Comparison of ENCODE assay signal across 8 cellular contexts in the genomic region with DNA sequence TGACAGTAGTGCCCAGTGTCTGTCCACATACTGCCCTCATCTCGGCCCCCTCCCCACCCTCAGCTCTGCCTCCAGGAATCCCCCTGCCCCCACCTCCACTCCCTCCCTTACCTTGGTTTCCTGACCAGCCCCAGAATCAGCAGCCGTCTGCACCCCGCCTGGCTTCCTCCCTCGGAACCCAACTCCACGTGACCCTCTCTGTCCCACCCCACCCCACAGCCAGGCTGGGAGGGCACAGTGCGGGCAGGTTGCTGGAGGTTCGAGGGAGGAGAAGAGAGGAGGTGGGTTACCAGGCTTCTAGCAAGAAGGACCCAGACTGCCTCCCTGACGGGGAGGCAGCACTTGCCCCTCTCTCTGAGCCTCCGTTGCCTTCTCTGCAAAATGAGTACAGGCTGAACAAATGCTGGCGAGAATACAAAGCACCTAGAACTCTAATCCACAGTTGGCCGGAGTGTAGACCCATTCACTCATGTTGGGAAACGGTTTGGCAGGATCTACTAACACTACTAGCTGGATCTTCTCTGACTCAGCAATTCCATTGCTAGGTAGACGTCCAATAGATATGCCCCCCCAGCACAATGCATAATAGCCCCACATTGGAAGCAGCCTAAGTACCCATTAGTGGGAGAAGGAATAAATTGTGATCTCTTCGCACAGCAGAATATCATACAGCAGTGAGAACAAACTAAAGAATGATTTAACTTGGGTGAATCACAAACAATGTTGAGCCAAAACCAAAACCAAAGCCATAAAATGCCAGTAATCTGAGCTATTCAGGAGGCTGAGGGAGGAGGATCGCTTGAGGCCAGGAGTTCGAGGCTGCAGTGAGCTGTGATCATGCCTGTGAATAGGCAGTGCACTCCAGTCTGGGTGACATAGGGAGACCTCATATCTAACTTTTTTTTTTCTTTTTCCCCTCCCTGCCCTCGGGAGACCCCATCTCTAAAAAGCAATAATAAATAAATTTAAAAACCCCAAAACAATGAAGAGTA. TPM values are rescaled to one million over a fixed set of nuclear protein-coding genes. Genes with fewer than 3 reads are reported as not detected.
DNase-seq lines count a peak whose midpoint lies in the region; ATAC-seq, FAIRE-seq and TF ChIP-seq lines count a peak whose summit lies in the region.

A gene (minus strand): TSS at position 151 of the 992 bp plus-strand sequence. CDS start 186 bp downstream, outside the sequence.

- no peak for ATAC-seq in HG03469 (IDR thresholded peaks at IDR 0.05; ENCODE audit: unreplicated experiment)

- H3K9ac ChIP-seq in Karpas-422 (ENCODE audit: low read length) = peak within 1 kb of the TSS; percentile 87

- no peaks in the 10 kb centered on the region for H3K9me2 ChIP-seq in Karpas-422 (replicated peaks; ENCODE audit: insufficient read depth, low read length)

- H3K27me3 ChIP-seq in Karpas-422 (ENCODE audit: low read length) (no peaks in the 10 kb centered on the region), left ventricle myocardium inferior (ENCODE audit: low read depth) (peaks cover 88% of the 10 kb centered on the region)

- H2AFZ ChIP-seq in Karpas-422 (ENCODE audit: low read length) = peak within 1 kb of the TSS; percentile 72

- peak; percentile 98 for FAIRE-seq in GM12891 (lab: Jason Lieb, UNC)

- H3K36me3 ChIP-seq in Karpas-422 (ENCODE audit: insufficient read depth, low read length) = no peaks in the 10 kb centered on the region
- no peaks in the 10 kb centered on the region for H3K36me3 ChIP-seq in left ventricle myocardium inferior

- DNase-seq in GM12891 (ENCODE audit: insufficient read length, low spot score) = no peak
- DNase-seq in Karpas-422 = peak; percentile 64
- peak; percentile 57 for DNase-seq in activated T-cell treated with anti-CD3 and anti-CD28 coated beads for 24 hours (ENCODE audit: low read depth)
- DNase-seq in left ventricle myocardium inferior = no peak
- DNase-seq in stimulated activated CD8-positive, alpha-beta memory T cell treated with anti-CD3 and anti-CD28 coated beads, Interleukin-15, amount 100 ng/mL, for 48 hours (ENCODE audit: low read depth in 2 of 2) = peak; percentile 56 to 69
- DNase-seq in NCI-H2227 (lab: John Stamatoyannopoulos, UW; ENCODE audit: unreplicated experiment) = no peak
- DNase-seq in H4 (ENCODE audit: low spot score) = no peak

- intact Hi-C loops in left ventricle myocardium inferior (cut with micrococcal nuclease) = no loop called here

- peak within 1 kb of the TSS; percentile 66 for H3K4me3 ChIP-seq in Karpas-422 (ENCODE audit: low read length)
- H3K4me3 ChIP-seq in left ventricle myocardium inferior = peak within 1 kb of the TSS; percentile 51

- no peak for TF ChIP-seq CTCF in left ventricle myocardium inferior (IDR thresholded peaks at IDR 0.05; ENCODE audit: borderline replicate concordance)

- H3K4me1 ChIP-seq in Karpas-422 (ENCODE audit: low read length) (peaks cover 8% of the 10 kb centered on the region), left ventricle myocardium inferior (peaks cover 5% of the 10 kb centered on the region)

- H3K27ac ChIP-seq in Karpas-422 (ENCODE audit: low read length) (peak within 1 kb of the TSS; percentile 7; the same call in 1 of the 2 replicates), left ventricle myocardium inferior (replicated peaks) (no peak within 1 kb of the TSS)

- no peaks in the 10 kb centered on the region for H3K79me2 ChIP-seq in Karpas-422 (ENCODE audit: low read length)

- H3K9me3 ChIP-seq in Karpas-422 (ENCODE audit: low read length) (no peaks in the 10 kb centered on the region), left ventricle myocardium inferior (replicated peaks) (no peaks in the 10 kb centered on the region)

- no peaks in the 10 kb centered on the region for H4K20me1 ChIP-seq in Karpas-422 (ENCODE audit: insufficient read depth, low read depth, low read length)

- no peak for TF ChIP-seq POLR2A in GM12891 (IDR thresholded peaks at IDR 0.05; ENCODE audit: low read depth, low read length)

- H3K4me2 ChIP-seq in Karpas-422 (ENCODE audit: low read depth, low read length, poor library complexity, severe bottlenecking) = peak within 1 kb of the TSS; percentile 66

TF ChIP-seq in GM12891, 5 proteins besides CTCF, POLR2A, EP300 and RAD21:
- peak; percentile 33; the same call in 1 of the 2 replicates for TF ChIP-seq TAF1 (IDR thresholded peaks at IDR 0.05; ENCODE audit: low read depth, low read length)
- peak; percentile 47 for TF ChIP-seq SPI1 (IDR thresholded peaks at IDR 0.05; ENCODE audit: low read depth, low read length)
- TF ChIP-seq POLR2AphosphoS5 (IDR thresholded peaks at IDR 0.05; ENCODE audit: low read depth, low read length) = no peak

RNA-seq across cellular contexts. Expression of the gene that starts here (rescaled TPM):
- 31.9 TPM for polyA plus RNA-seq in GM12891 (2012; ENCODE audit: low read depth, missing spikeins)
- total RNA-seq in Karpas-422 (2014; rRNA removed; shearing (Covaris generic); ENCODE audit: low replicate concordance) = 4.0 and 27.1 TPM in 2 replicates
- 1.5 TPM for total RNA-seq in left ventricle myocardium inferior
- total RNA-seq in H4 (2014; rRNA removed; shearing (Covaris generic)) = not detected in 2 replicates

Comparison
In these comparisons a context has a peak if more than half of its experiments do, and no peak if none do; other contexts are left out.
1. DNase-seq: peak in Karpas-422 (single experiment), activated T-cell treated with anti-CD3 and anti-CD28 coated beads for 24 hours (single experiment) and stimulated activated CD8-positive, alpha-beta memory T cell treated with anti-CD3 and anti-CD28 coated beads, Interleukin-15, amount 100 ng/mL, for 48 hours (2 of 2); none in GM12891 (single experiment), left ventricle myocardium inferior (single experiment), NCI-H2227 (single experiment) and H4 (single experiment).